Comparison of ENCODE assay signal across 20 cellular contexts in genomic region chr1:171222961-171223360, GRCh38. TPM values are rescaled to one million over a fixed set of nuclear protein-coding genes. Genes with fewer than 3 reads are reported as not detected.
DNase-seq lines count a peak whose midpoint lies in the region; ATAC-seq and TF ChIP-seq lines count a peak whose summit lies in the region.
"Had no signal": no experiment of that assay in that cellular context is flagged by ENCODE, and none has a peak within 500 bp of the region (broad histone marks: within the 10 kb centered on the region; RNA-seq: fewer than 3 reads in every experiment).

No MANE protein-coding gene starts in this region.

- H3K9me3 ChIP-seq in SK-N-MC (ENCODE audit: low read depth, low read length) = peaks cover 5% of the 10 kb centered on the region; the same call in 1 of the 2 replicates
- H3K9me3 ChIP-seq: left lung, sigmoid colon had no signal

- no peak for ATAC-seq in HG03039 (IDR thresholded peaks at IDR 0.05; ENCODE audit: unreplicated experiment)
- ATAC-seq: left lung; natural killer cell treated with Interleukin-12 subunit alpha and Interleukin-12 subunit beta and Interleukin-15 and Interleukin-18, amount 100 ng/mL, for 72 hours; Panc1; stimulated activated effector memory CD8-positive, alpha-beta T cell treated with anti-CD3 and anti-CD28 coated beads, Interleukin-12 subunit alpha, Interleukin-12 subunit beta, amount 100 ng/mL, for 72 hours had no signal

- H3K27me3 Mint-ChIP-seq in neural crest cell (ENCODE audit: low read depth) = no peaks in the 10 kb centered on the region

- no peak for TF ChIP-seq CTCF in neural crest cell (conservative IDR thresholded peaks at IDR 0.05)

- peak overlapping the region; percentile 66 for H3K27ac ChIP-seq in SK-N-MC

- no peaks in the 10 kb centered on the region for H3K36me3 ChIP-seq in SK-N-MC (ENCODE audit: insufficient read depth, low read length)
- H3K36me3 ChIP-seq: left lung, sigmoid colon had no signal

- no peak overlapping the region for H3K27ac Mint-ChIP-seq in neural crest cell (ENCODE audit: unreplicated experiment)
- H3K27ac Mint-ChIP-seq: natural killer cell treated with Interleukin-12 subunit alpha and Interleukin-12 subunit beta and Interleukin-15 and Interleukin-18, amount 100 ng/mL, for 72 hours; stimulated activated effector memory CD8-positive, alpha-beta T cell treated with anti-CD3 and anti-CD28 coated beads, Interleukin-12 subunit alpha, Interleukin-12 subunit beta, amount 100 ng/mL, for 72 hours had no signal

- H3K9ac ChIP-seq in SK-N-MC (ENCODE audit: insufficient read length) = no peak overlapping the region

- H3K36me3 Mint-ChIP-seq in neural crest cell (ENCODE audit: low read depth) = no peaks in the 10 kb centered on the region
- H3K36me3 Mint-ChIP-seq: natural killer cell treated with Interleukin-12 subunit alpha and Interleukin-12 subunit beta and Interleukin-15 and Interleukin-18, amount 100 ng/mL, for 72 hours; stimulated activated effector memory CD8-positive, alpha-beta T cell treated with anti-CD3 and anti-CD28 coated beads, Interleukin-12 subunit alpha, Interleukin-12 subunit beta, amount 100 ng/mL, for 72 hours had no signal

- peaks cover 3% of the 10 kb centered on the region for H3K9me3 Mint-ChIP-seq in neural crest cell
- H3K9me3 Mint-ChIP-seq: natural killer cell treated with Interleukin-12 subunit alpha and Interleukin-12 subunit beta and Interleukin-15 and Interleukin-18, amount 100 ng/mL, for 72 hours; stimulated activated effector memory CD8-positive, alpha-beta T cell treated with anti-CD3 and anti-CD28 coated beads, Interleukin-12 subunit alpha, Interleukin-12 subunit beta, amount 100 ng/mL, for 72 hours had no signal

- DNase-seq in EH (ENCODE audit: low read depth) = peak; percentile 82
- DNase-seq in SK-N-MC (ENCODE audit: low read depth, low spot score) = no peak
- peak; percentile 68 for DNase-seq in fibroblast of peridontal ligament (ENCODE audit: extremely low read depth)
- no peak for DNase-seq in neural crest cell (ENCODE audit: low read depth, low spot score)
- DNase-seq in NCI-H2171 (lab: John Stamatoyannopoulos, UW) = no peak
- no peak for DNase-seq in NCI-H1105 (lab: John Stamatoyannopoulos, UW)
- DNase-seq in AG08395 (ENCODE audit: low spot score) = no peak
- DNase-seq: activated CD4-positive, CD25-positive, alpha-beta regulatory T cell treated with anti-CD3 and anti-CD28 coated beads, Interleukin-2, amount 50 U/mL, for 72 hours; activated CD8-positive, alpha-beta memory T cell treated with anti-CD3 and anti-CD28 coated beads, Interleukin-2, amount 50 U/mL, for 4 hours; activated naive CD4-positive, alpha-beta T cell treated with anti-CD3 and anti-CD28 coated beads, Interleukin-2, amount 50 U/mL, for 16 hours; central memory CD4-positive, alpha-beta T cell; hippocampal formation; left lung; NCI-H524; sigmoid colon had no signal

- H3K4me3 Mint-ChIP-seq in neural crest cell = peak overlapping the region; percentile 14
- H3K4me3 Mint-ChIP-seq: natural killer cell treated with Interleukin-12 subunit alpha and Interleukin-12 subunit beta and Interleukin-15 and Interleukin-18, amount 100 ng/mL, for 72 hours; stimulated activated effector memory CD8-positive, alpha-beta T cell treated with anti-CD3 and anti-CD28 coated beads, Interleukin-12 subunit alpha, Interleukin-12 subunit beta, amount 100 ng/mL, for 72 hours had no signal

- peaks cover 39% of the 10 kb centered on the region for H3K4me1 Mint-ChIP-seq in neural crest cell
- H3K4me1 Mint-ChIP-seq: stimulated activated effector memory CD8-positive, alpha-beta T cell treated with anti-CD3 and anti-CD28 coated beads, Interleukin-12 subunit alpha, Interleukin-12 subunit beta, amount 100 ng/mL, for 72 hours had no signal

- peak overlapping the region; percentile 32; the same call in 1 of the 2 replicates for H3K4me3 ChIP-seq in SK-N-MC
- H3K4me3 ChIP-seq: left lung, sigmoid colon had no signal

RNA-seq across cellular contexts. Expression of gene FMO1, which starts 25.3 kb away (rescaled TPM):
- total RNA-seq in neural crest cell = not detected in 2 replicates
- total RNA-seq: natural killer cell treated with Interleukin-12 subunit alpha and Interleukin-12 subunit beta and Interleukin-15 and Interleukin-18, amount 100 ng/mL, for 72 hours; T-helper 1 cell treated with Interleukin-12 subunit alpha and Interleukin-12 subunit beta and Interleukin-4 antibody, amounts not matched to agents 30 ng/mL and 1 ng/mL, for 36 hours had no signal

RNA-seq across cellular contexts. Expression of gene FMO2, which starts 37.9 kb away (rescaled TPM):
- total RNA-seq in neural crest cell = not detected in 2 replicates
- total RNA-seq: natural killer cell treated with Interleukin-12 subunit alpha and Interleukin-12 subunit beta and Interleukin-15 and Interleukin-18, amount 100 ng/mL, for 72 hours; T-helper 1 cell treated with Interleukin-12 subunit alpha and Interleukin-12 subunit beta and Interleukin-4 antibody, amounts not matched to agents 30 ng/mL and 1 ng/mL, for 36 hours had no signal

Comparison
In these comparisons a context has a peak if more than half of its experiments do, and no peak if none do; other contexts are left out.
1. DNase-seq: peak in EH (single experiment) and fibroblast of peridontal ligament (single experiment); none in SK-N-MC (single experiment), neural crest cell (single experiment), NCI-H2171 (single experiment), NCI-H1105 (single experiment) and AG08395 (single experiment).